31 cellular contexts compared by ENCODE assay signal in the genomic region with DNA sequence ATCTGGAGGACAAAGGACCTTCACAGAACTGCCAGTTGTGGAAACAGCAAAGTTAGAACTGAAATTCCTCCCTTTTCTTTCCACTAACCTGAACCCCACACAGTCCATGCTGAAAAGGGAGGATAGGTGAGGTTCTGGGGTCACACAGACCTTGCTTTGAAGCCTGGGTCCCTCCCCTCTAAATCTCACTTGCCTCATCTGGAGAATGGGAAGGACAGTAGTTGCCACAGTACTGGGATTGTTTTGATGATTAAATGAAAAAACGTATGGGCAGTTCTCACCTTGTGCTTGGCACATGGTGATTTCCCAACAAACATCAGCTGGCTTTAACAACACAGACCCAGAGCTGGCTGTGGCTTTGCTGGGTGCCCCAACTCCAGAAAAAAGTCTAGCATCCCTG.
DNase-seq lines count a peak whose midpoint lies in the region; ATAC-seq, FAIRE-seq and TF ChIP-seq lines count a peak whose summit lies in the region.
"Had no signal": no experiment of that assay in that cellular context is flagged by ENCODE, and none has a peak within 500 bp of the region (broad histone marks: within the 10 kb centered on the region; RNA-seq: fewer than 3 reads in every experiment).

No MANE protein-coding gene starts in this region.

- TF ChIP-seq POLR2A in HepG2 (IDR thresholded peaks at IDR 0.05; ENCODE audit: insufficient read depth in 1 of 2, low read depth in 2 of 2, low read length in 2 of 2) (no peak), right lobe of liver (IDR thresholded peaks at IDR 0.05) (no peak)

- peaks cover 17% of the 10 kb centered on the region for H3K4me1 ChIP-seq in HepG2 (ENCODE audit: insufficient read depth, low read length)
- no peaks in the 10 kb centered on the region for H3K4me1 ChIP-seq in right lobe of liver
- no peaks in the 10 kb centered on the region for H3K4me1 ChIP-seq in hepatocyte (ENCODE audit: insufficient read depth)
- H3K4me1 ChIP-seq: A549; BE2C; BLaER1; BLaER1 treated with 17β-estradiol and CSF1 and Interleukin-3, amounts not matched to agents 10 nM and 100 nM had no signal

- no TSS peak for BruUV-seq in HepG2 (replicated peaks; lab: Mats Ljungman, UMichigan)

- H3K4me3 ChIP-seq in HepG2 (replicated peaks in 1 of 3; ENCODE audit: insufficient read depth in 1 of 3, low read depth in 2 of 3, low read length in 3 of 3) = no peak overlapping the region
- no peak overlapping the region for H3K4me3 ChIP-seq in right lobe of liver
- no peak overlapping the region for H3K4me3 ChIP-seq in hepatocyte
- H3K4me3 ChIP-seq: A549; BLaER1; BLaER1 treated with 17β-estradiol and CSF1 and Interleukin-3, amounts not matched to agents 10 nM and 100 nM had no signal

- in situ Hi-C loops in HepG2 (cut with HindIII; ENCODE audit: extremely low pct_ligation_motif_present, low pct_unique_long_range_greater_than_20kb) = no loop called here

- no peak overlapping the region for H3K27ac ChIP-seq in HepG2 (ENCODE audit: extremely low read length, insufficient read depth, low read length)
- H3K27ac ChIP-seq in right lobe of liver = no peak overlapping the region
- peak overlapping the region; percentile 14 for H3K27ac ChIP-seq in hepatocyte
- H3K27ac ChIP-seq: 22Rv1; A549; BLaER1; BLaER1 treated with 17β-estradiol and CSF1 and Interleukin-3, amounts not matched to agents 10 nM and 100 nM; C4-2B had no signal

- H3K9ac ChIP-seq in HepG2 (ENCODE audit: insufficient read depth, low read depth, low read length) = no peak overlapping the region
- H3K9ac ChIP-seq: BLaER1; BLaER1 treated with 17β-estradiol and CSF1 and Interleukin-3, amounts not matched to agents 10 nM and 100 nM had no signal

- no peak for TF ChIP-seq CTCF in HepG2 (CRISPR knock-in tag; IDR thresholded peaks at IDR 0.05)
- no peak for TF ChIP-seq CTCF in right lobe of liver (IDR thresholded peaks at IDR 0.05)
- no peak for TF ChIP-seq CTCF in hepatocyte (IDR thresholded peaks at IDR 0.05; ENCODE audit: poor library complexity)

- H3K9me2 ChIP-seq in hepatocyte (replicated peaks; ENCODE audit: insufficient read depth) = no peaks in the 10 kb centered on the region

- peak; percentile 7 for DNase-seq in HepG2 (ENCODE audit: low spot score)
- no peak for DNase-seq in right lobe of liver
- no peak for DNase-seq in hepatocyte (ENCODE audit: low spot score)
- DNase-seq in occipital lobe (lab: John Stamatoyannopoulos, UW) = no peak
- DNase-seq: 8988T; ACHN; AML-193; BE2C; C1 segment of cervical spinal cord; Caco-2; Calu3; CD4-positive, alpha-beta memory T cell; CD4-positive, alpha-beta T cell; CD4-positive, CD25-positive, alpha-beta regulatory T cell; CD8-positive, alpha-beta memory T cell; CD8-positive, alpha-beta T cell; COR-L47; DMS 273 treated with DMSO at 0.1 percent for 48 hours; DMS153; DMS53; DMS79; DMS79 treated with DMSO at 0.1 percent for 48 hours; DND-41; EL had no signal

- no peak for TF ChIP-seq RAD21 in HepG2 (CRISPR knock-in tag; IDR thresholded peaks at IDR 0.05)

- H3K79me2 ChIP-seq in HepG2 (ENCODE audit: insufficient read depth, low read length) (no peaks in the 10 kb centered on the region), hepatocyte (no peaks in the 10 kb centered on the region)

- H2AFZ ChIP-seq in HepG2 (ENCODE audit: low read length) (no peak overlapping the region), hepatocyte (no peak overlapping the region)

- H3K4me2 ChIP-seq in HepG2 (ENCODE audit: low read depth, low read length) = 0 out of 2 replicates have a peak overlapping the region, but pooled peaks have one; percentile 29
- no peak overlapping the region for H3K4me2 ChIP-seq in hepatocyte
- H3K4me2 ChIP-seq: A549; BLaER1; BLaER1 treated with 17β-estradiol and CSF1 and Interleukin-3, amounts not matched to agents 10 nM and 100 nM had no signal

- H4K20me1 ChIP-seq in HepG2 (ENCODE audit: insufficient read depth, low read length) = no peaks in the 10 kb centered on the region
- H4K20me1 ChIP-seq in hepatocyte (ENCODE audit: insufficient read depth, poor library complexity, severe bottlenecking) = no peaks in the 10 kb centered on the region
- H4K20me1 ChIP-seq: BLaER1; BLaER1 treated with 17β-estradiol and CSF1 and Interleukin-3, amounts not matched to agents 10 nM and 100 nM had no signal

- TF ChIP-seq EP300 in HepG2 (IDR thresholded peaks at IDR 0.05; ENCODE audit: low read depth in 2 of 2, low read length in 2 of 2) (0 out of 4 replicates have a peak, but pooled peaks of 1 of the 2 experiments have one; percentile 0), HepG2 (CRISPR knock-in tag; IDR thresholded peaks at IDR 0.05; ENCODE audit: borderline replicate concordance) (no peak)

- no peaks in the 10 kb centered on the region for H3K36me3 ChIP-seq in HepG2 (replicated peaks in 1 of 2; ENCODE audit: control insufficient read depth in 1 of 2, insufficient read depth in 2 of 2, low read length in 2 of 2)
- H3K36me3 ChIP-seq in right lobe of liver = no peaks in the 10 kb centered on the region
- no peaks in the 10 kb centered on the region for H3K36me3 ChIP-seq in hepatocyte (replicated peaks; ENCODE audit: insufficient read depth, low read depth)
- H3K36me3 ChIP-seq: BE2C; BLaER1; BLaER1 treated with 17β-estradiol and CSF1 and Interleukin-3, amounts not matched to agents 10 nM and 100 nM had no signal

- intact Hi-C loops in HepG2 (cut with micrococcal nuclease; ENCODE audit: unreplicated experiment) (no loop called here), right lobe of liver (cut with DNase I) (no loop called here)

- POLR2A ChIA-PET in HepG2 (lab: Yijun Ruan, JAX) = no interaction called here

- H3K9me3 ChIP-seq in HepG2 (ENCODE audit: low read length) (no peaks in the 10 kb centered on the region), right lobe of liver (no peaks in the 10 kb centered on the region), hepatocyte (ENCODE audit: low read depth) (no peaks in the 10 kb centered on the region)
- H3K9me3 ChIP-seq: A549, BE2C, BLaER1, Caco-2 had no signal

- ATAC-seq in HepG2 = peak; percentile 43; the same call in 1 of the 3 replicates
- no peak for ATAC-seq in right lobe of liver
- ATAC-seq: A549; CD8-positive, alpha-beta T cell had no signal

- no peak for FAIRE-seq in HepG2 (lab: Jason Lieb, UNC)
- FAIRE-seq: A204.1, A549, D721Med had no signal

- 13% methylated on average over 1 of the region's 1 CpG for WGBS in HepG2 (ENCODE audit: low lambda C conversion rate)
- WGBS in right lobe of liver (ENCODE audit: insufficient coverage, low coverage, low lambda C conversion rate, missing lambda C conversion rate) = 29% methylated on average over 1 of the region's 1 CpG
- 22% methylated on average over 1 of the region's 1 CpG for WGBS in hepatocyte (ENCODE audit: low lambda C conversion rate, missing lambda C conversion rate)

- H3K27me3 ChIP-seq in HepG2 (ENCODE audit: control insufficient read depth in 1 of 2, insufficient read depth in 2 of 2, low read length in 2 of 2) = no peaks in the 10 kb centered on the region
- no peaks in the 10 kb centered on the region for H3K27me3 ChIP-seq in right lobe of liver
- H3K27me3 ChIP-seq in hepatocyte = no peaks in the 10 kb centered on the region
- H3K27me3 ChIP-seq: BE2C; BLaER1; BLaER1 treated with 17β-estradiol and CSF1 and Interleukin-3, amounts not matched to agents 10 nM and 100 nM had no signal

- CTCF ChIA-PET in HepG2 (lab: Yijun Ruan, JAX; ENCODE audit: low intra/inter-chr PET ratio, low total read pairs) = no interaction called here

TF ChIP-seq in HepG2, 621 proteins besides CTCF, POLR2A, EP300 and RAD21 (continues in another document):
- TF ChIP-seq NCOA5 (CRISPR knock-in tag; IDR thresholded peaks at IDR 0.05) = no peak
- TF ChIP-seq SOX6 (IDR thresholded peaks at IDR 0.05) = no peak
- peak; percentile 29; the same call in 1 of the 2 replicates for TF ChIP-seq SOX6 (CRISPR knock-in tag; IDR thresholded peaks at IDR 0.05)
- TF ChIP-seq SOX5 (CRISPR knock-in tag; IDR thresholded peaks at IDR 0.05; ENCODE audit: borderline replicate concordance) = peak; percentile 9; the same call in 1 of the 2 replicates
- peak; percentile 92 for TF ChIP-seq ZNF629 (CRISPR knock-in tag; conservative IDR thresholded peaks at IDR 0.05)
- TF ChIP-seq ZNF296 (CRISPR knock-in tag; conservative IDR thresholded peaks at IDR 0.05) = no peak
- no peak for TF ChIP-seq SOX13 (IDR thresholded peaks at IDR 0.05)
- TF ChIP-seq SOX13 (CRISPR knock-in tag; conservative IDR thresholded peaks at IDR 0.05 in 1 of 2, IDR thresholded peaks at IDR 0.05 in 1 of 2) = 0 out of 4 replicates have a peak, but pooled peaks of 1 of the 2 experiments have one; percentile 16
- TF ChIP-seq, protein P1, sequence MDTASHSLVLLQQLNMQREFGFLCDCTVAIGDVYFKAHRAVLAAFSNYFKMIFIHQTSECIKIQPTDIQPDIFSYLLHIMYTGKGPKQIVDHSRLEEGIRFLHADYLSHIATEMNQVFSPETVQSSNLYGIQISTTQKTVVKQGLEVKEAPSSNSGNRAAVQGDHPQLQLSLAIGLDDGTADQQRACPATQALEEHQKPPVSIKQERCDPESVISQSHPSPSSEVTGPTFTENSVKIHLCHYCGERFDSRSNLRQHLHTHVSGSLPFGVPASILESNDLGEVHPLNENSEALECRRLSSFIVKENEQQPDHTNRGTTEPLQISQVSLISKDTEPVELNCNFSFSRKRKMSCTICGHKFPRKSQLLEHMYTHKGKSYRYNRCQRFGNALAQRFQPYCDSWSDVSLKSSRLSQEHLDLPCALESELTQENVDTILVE (CRISPR knock-in tag; IDR thresholded peaks at IDR 0.05) = no peak
- 0 out of 2 replicates have a peak, but pooled peaks have one; percentile 17 for TF ChIP-seq TBX2 (CRISPR knock-in tag; IDR thresholded peaks at IDR 0.05; ENCODE audit: borderline replicate concordance)
- no peak for TF ChIP-seq ZNF644 (CRISPR knock-in tag; IDR thresholded peaks at IDR 0.05; ENCODE audit: low read depth)
- TF ChIP-seq CEBPG (CRISPR knock-in tag; IDR thresholded peaks at IDR 0.05) = no peak
- TF ChIP-seq, protein P2, sequence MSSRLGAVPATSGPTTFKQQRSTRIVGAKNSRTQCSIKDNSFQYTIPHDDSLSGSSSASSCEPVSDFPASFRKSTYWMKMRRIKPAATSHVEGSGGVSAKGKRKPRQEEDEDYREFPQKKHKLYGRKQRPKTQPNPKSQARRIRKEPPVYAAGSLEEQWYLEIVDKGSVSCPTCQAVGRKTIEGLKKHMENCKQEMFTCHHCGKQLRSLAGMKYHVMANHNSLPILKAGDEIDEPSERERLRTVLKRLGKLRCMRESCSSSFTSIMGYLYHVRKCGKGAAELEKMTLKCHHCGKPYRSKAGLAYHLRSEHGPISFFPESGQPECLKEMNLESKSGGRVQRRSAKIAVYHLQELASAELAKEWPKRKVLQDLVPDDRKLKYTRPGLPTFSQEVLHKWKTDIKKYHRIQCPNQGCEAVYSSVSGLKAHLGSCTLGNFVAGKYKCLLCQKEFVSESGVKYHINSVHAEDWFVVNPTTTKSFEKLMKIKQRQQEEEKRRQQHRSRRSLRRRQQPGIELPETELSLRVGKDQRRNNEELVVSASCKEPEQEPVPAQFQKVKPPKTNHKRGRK (CRISPR knock-in tag; IDR thresholded peaks at IDR 0.05) = no peak
